Comparison of ENCODE assay signal across 8 cellular contexts in the genomic region with DNA sequence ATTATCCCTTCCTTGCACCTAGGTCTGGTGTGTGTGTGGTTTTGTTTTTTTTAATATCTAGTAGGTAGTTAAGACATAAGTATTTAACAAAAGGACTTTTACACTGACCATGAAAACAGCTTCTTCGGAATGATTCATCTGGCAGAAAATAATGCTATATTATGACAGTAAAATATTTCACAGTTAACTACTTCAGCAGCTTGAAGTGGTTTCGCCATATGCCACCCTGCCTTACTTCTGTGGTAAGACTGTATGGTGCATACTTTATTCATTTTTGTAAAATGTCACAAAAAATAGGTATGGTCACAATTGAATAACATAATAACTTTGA. TPM values are rescaled to one million over a fixed set of nuclear protein-coding genes. Genes with fewer than 3 reads are reported as not detected.
DNase-seq lines count a peak whose midpoint lies in the region; ATAC-seq and TF ChIP-seq lines count a peak whose summit lies in the region.

No MANE protein-coding gene starts in this region.

- intact Hi-C loops in activated B cell treated with CpG ODN at 0.5 μM for 24 hours (cut with micrococcal nuclease) (no loop called here), right cardiac atrium (cut with DNase I) (loop anchor here in 1 of 4 donors (10.0 kb wide), 1 partner anchor 186 kb away; no protein-coding TSS in a partner anchor)

- CTCF ChIA-PET in activated B cell treated with CpG ODN at 0.5 μM for 24 hours (lab: Charles Lee), result no interaction called here

- no peak overlapping the region for H3K9ac ChIP-seq in Karpas-422 (ENCODE audit: low read length)

- no peaks in the 10 kb centered on the region for H3K9me3 Mint-ChIP-seq in activated B cell treated with CpG ODN at 0.5 μM for 24 hours

- H3K4me1 ChIP-seq in HAP-1 (peaks cover 17% of the 10 kb centered on the region), right cardiac atrium (ENCODE audit: control insufficient read depth, insufficient read depth, low read length) (no peaks in the 10 kb centered on the region), Karpas-422 (ENCODE audit: low read length) (no peaks in the 10 kb centered on the region)

- no peaks in the 10 kb centered on the region for H3K9me2 ChIP-seq in Karpas-422 (replicated peaks; ENCODE audit: insufficient read depth, low read length)

- no peaks in the 10 kb centered on the region for H3K36me3 Mint-ChIP-seq in activated B cell treated with CpG ODN at 0.5 μM for 24 hours (ENCODE audit: low read depth)

- H3K4me3 ChIP-seq in HAP-1, result peak overlapping the region; percentile 81
- H3K4me3 ChIP-seq in right cardiac atrium (ENCODE audit: low read length), result peak overlapping the region; percentile 68
- peak overlapping the region; percentile 49 to 88 (median 73) for H3K4me3 ChIP-seq in skin epidermis
- H3K4me3 ChIP-seq in Karpas-422 (ENCODE audit: low read length), result no peak overlapping the region

- no peak for DNase-seq in HAP-1 (ENCODE audit: low spot score in 2 of 2)
- DNase-seq in activated B cell treated with CpG ODN at 0.5 μM for 24 hours, result no peak
- DNase-seq in right cardiac atrium, result no peak
- no peak for DNase-seq in RPMI8226
- no peak for DNase-seq in Karpas-422

- H3K4me1 Mint-ChIP-seq in activated B cell treated with CpG ODN at 0.5 μM for 24 hours, result peaks cover 21% of the 10 kb centered on the region

- in situ Hi-C loops in HAP-1 (cut with MboI; ENCODE audit: low sequenced_read_pairs), result no loop called here

- no peaks in the 10 kb centered on the region; the same call in 1 of the 2 replicates for H3K27me3 ChIP-seq in HAP-1 (ENCODE audit: low read depth)
- H3K27me3 ChIP-seq in right cardiac atrium (ENCODE audit: control insufficient read depth, insufficient read depth), result no peaks in the 10 kb centered on the region
- H3K27me3 ChIP-seq in Karpas-422 (ENCODE audit: low read length), result no peaks in the 10 kb centered on the region

- no peaks in the 10 kb centered on the region for H3K9me3 ChIP-seq in HAP-1
- H3K9me3 ChIP-seq in right cardiac atrium (ENCODE audit: control insufficient read depth, low read length), result no peaks in the 10 kb centered on the region
- peaks cover 5% of the 10 kb centered on the region for H3K9me3 ChIP-seq in Karpas-422 (ENCODE audit: low read length)

- peaks cover 45% of the 10 kb centered on the region for H3K27me3 Mint-ChIP-seq in activated B cell treated with CpG ODN at 0.5 μM for 24 hours

- no peaks in the 10 kb centered on the region for H3K79me2 ChIP-seq in Karpas-422 (ENCODE audit: low read length)

- TF ChIP-seq CTCF in activated B cell treated with CpG ODN at 0.5 μM for 24 hours (IDR thresholded peaks at IDR 0.05), result no peak

- ATAC-seq in activated B cell treated with CpG ODN at 0.5 μM for 24 hours (ENCODE audit: low read depth), result no peak
- no peak for ATAC-seq in right cardiac atrium
- no peak for ATAC-seq in HG03432 (IDR thresholded peaks at IDR 0.05; ENCODE audit: unreplicated experiment)
- ATAC-seq in HG02852 (IDR thresholded peaks at IDR 0.05; ENCODE audit: unreplicated experiment), result no peak

- H3K4me2 ChIP-seq in Karpas-422 (ENCODE audit: low read depth, low read length, poor library complexity, severe bottlenecking), result no peak overlapping the region

- H3K36me3 ChIP-seq in HAP-1 (replicated peaks), result no peaks in the 10 kb centered on the region
- H3K36me3 ChIP-seq in Karpas-422 (ENCODE audit: insufficient read depth, low read length), result no peaks in the 10 kb centered on the region

- H2AFZ ChIP-seq in Karpas-422 (ENCODE audit: low read length), result no peak overlapping the region

- peak overlapping the region; percentile 69 for H3K4me3 Mint-ChIP-seq in activated B cell treated with CpG ODN at 0.5 μM for 24 hours

- peak overlapping the region; percentile 99 for H3K27ac ChIP-seq in right cardiac atrium (ENCODE audit: low read length)
- peak overlapping the region in 16 of 21 experiments; percentile 83 to 97 (median 92) for H3K27ac ChIP-seq in skin epidermis
- no peak overlapping the region for H3K27ac ChIP-seq in Karpas-422 (ENCODE audit: low read length)

- WGBS in right cardiac atrium, result 36% methylated on average over 2 of the region's 2 CpGs

- POLR2A ChIA-PET in activated B cell treated with CpG ODN at 0.5 μM for 24 hours (lab: Charles Lee), result no interaction called here

- no peaks in the 10 kb centered on the region for H4K20me1 ChIP-seq in Karpas-422 (ENCODE audit: insufficient read depth, low read depth, low read length)

- H3K27ac Mint-ChIP-seq in activated B cell treated with CpG ODN at 0.5 μM for 24 hours, result no peak overlapping the region

RNA-seq across cellular contexts. Expression of a gene that starts 0.9 kb away (rescaled TPM):
- total RNA-seq in activated B cell treated with CpG ODN at 0.5 μM for 24 hours (14.2 and 14.7 TPM in 2 replicates), right cardiac atrium (10 to 100 TPM; 36.5 to 45.7 (median 44.0) TPM)
- 9.6 TPM for polyA plus RNA-seq in right cardiac atrium
- 0.04 and 0.11 TPM in 2 replicates for total RNA-seq in Karpas-422 (2014; rRNA removed; shearing (Covaris generic); ENCODE audit: low replicate concordance)

Comparison
In these comparisons a context has a peak if more than half of its experiments do, and no peak if none do; other contexts are left out.
1. RNA of a gene that starts 0.9 kb away (total RNA-seq): 36.5 to 45.7 TPM in right cardiac atrium and 14.2 to 14.7 TPM in activated B cell treated with CpG ODN at 0.5 μM for 24 hours; 0.04 to 0.11 TPM in Karpas-422; every median in the first group is over 10 times any median in the second.